In the genomic region with DNA sequence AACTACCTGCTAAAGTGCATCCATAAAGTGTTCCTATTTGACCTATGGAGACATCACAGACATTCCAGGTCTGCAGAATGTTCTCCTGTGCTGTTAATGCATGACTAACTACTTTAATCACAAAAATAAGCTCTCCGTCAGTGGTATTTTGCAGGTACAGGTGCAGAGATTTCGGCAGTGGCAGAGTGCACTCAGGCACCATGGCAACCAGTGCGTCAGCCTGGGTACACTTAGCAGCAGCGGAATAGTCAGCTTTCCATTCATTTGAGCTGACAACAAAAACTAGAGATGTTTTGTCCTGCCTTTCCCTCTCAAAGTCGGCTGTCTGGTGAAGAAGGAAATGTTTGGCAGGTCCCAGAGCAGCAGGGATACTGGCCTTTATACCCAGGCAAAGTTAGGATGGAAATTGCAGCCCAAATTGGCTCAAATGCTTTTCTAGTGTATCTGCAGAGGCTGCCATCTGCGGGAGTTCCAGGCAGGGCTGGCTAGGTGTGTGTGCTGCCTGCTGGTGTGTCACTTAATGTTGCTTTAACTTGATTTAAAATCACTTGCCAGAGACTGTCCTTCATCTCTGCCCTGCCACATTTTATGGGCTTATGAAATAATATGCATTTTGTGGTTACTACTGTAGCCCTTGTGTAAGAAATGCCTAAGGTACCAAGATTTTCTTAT, we compare ENCODE assay signal across 18 cellular contexts.
A peak's percentile ranks its signal among the peaks of the same experiment; 100 is the strongest.
DNase-seq lines count a peak whose midpoint lies in the region; ATAC-seq and TF ChIP-seq lines count a peak whose summit lies in the region.
"Had no signal": no experiment of that assay in that cellular context is flagged by ENCODE, and none has a peak within 500 bp of the region (broad histone marks: within the 10 kb centered on the region; RNA-seq: fewer than 3 reads in every experiment).

No MANE protein-coding gene starts in this region.

- TF ChIP-seq EP300 in esophagus muscularis mucosa (IDR thresholded peaks at IDR 0.05), result no peak

- no peak overlapping the region for H3K4me3 ChIP-seq in esophagus muscularis mucosa
- H3K4me3 ChIP-seq: gastroesophageal sphincter, HAP-1, Peyer's patch, testis had no signal

- no peak for TF ChIP-seq POLR2A in esophagus muscularis mucosa (IDR thresholded peaks at IDR 0.05; ENCODE audit: low read depth)

- no peaks in the 10 kb centered on the region for H3K4me1 Mint-ChIP-seq in activated T-helper 1 cell treated with anti-CD3 and anti-CD28 coated beads, Interleukin-12 subunit alpha, Interleukin-12 subunit beta, Interleukin-2, Interleukin-4 antibody, amounts not matched to agents 30 ng/mL and 10 ng/mL and 1 ng/mL, durations not matched to agents 14 hours and 24 hours and 36 hours (ENCODE audit: low read depth)
- H3K4me1 Mint-ChIP-seq: activated T-helper 17 cell treated with anti-CD3 and anti-CD28 coated beads, Interleukin-2, amount 50 U/mL, for 72 hours; CD4-positive, CD25-positive, alpha-beta regulatory T cell; immature natural killer cell had no signal

- no peaks in the 10 kb centered on the region for H3K27me3 ChIP-seq in esophagus muscularis mucosa
- H3K27me3 ChIP-seq: gastroesophageal sphincter, Peyer's patch, testis had no signal

- H3K9me3 Mint-ChIP-seq in activated T-helper 1 cell treated with anti-CD3 and anti-CD28 coated beads, Interleukin-12 subunit alpha, Interleukin-12 subunit beta, Interleukin-2, Interleukin-4 antibody, amounts not matched to agents 30 ng/mL and 10 ng/mL and 1 ng/mL, durations not matched to agents 14 hours and 24 hours and 36 hours, result no peaks in the 10 kb centered on the region
- H3K9me3 Mint-ChIP-seq: activated T-helper 17 cell treated with anti-CD3 and anti-CD28 coated beads, Interleukin-2, amount 50 U/mL, for 72 hours had no signal

- ATAC-seq in GM19351 (IDR thresholded peaks at IDR 0.05; ENCODE audit: unreplicated experiment), result no peak
- ATAC-seq: activated T-helper 17 cell treated with anti-CD3 and anti-CD28 coated beads, Interleukin-2, amount 50 U/mL, for 72 hours; gastroesophageal sphincter; WTC11 had no signal

- 72% methylated on average over 6 of the region's 6 CpGs for WGBS in esophagus muscularis mucosa

- no peaks in the 10 kb centered on the region for H3K36me3 ChIP-seq in esophagus muscularis mucosa
- H3K36me3 ChIP-seq: gastroesophageal sphincter, HAP-1, Peyer's patch had no signal

- intact Hi-C loops in head of caudate nucleus (cut with DNase I) (no loop called here), esophagus muscularis mucosa (cut with DNase I) (no loop called here)
- intact Hi-C loops in activated T-helper 1 cell treated with anti-CD3 and anti-CD28 coated beads, Interleukin-12 subunit alpha, Interleukin-12 subunit beta, Interleukin-2, Interleukin-4 antibody, amounts not matched to agents 30 ng/mL and 10 ng/mL and 1 ng/mL, durations not matched to agents 14 hours and 24 hours and 36 hours (cut with micrococcal nuclease), result no loop called here

- H3K36me3 Mint-ChIP-seq in activated T-helper 1 cell treated with anti-CD3 and anti-CD28 coated beads, Interleukin-12 subunit alpha, Interleukin-12 subunit beta, Interleukin-2, Interleukin-4 antibody, amounts not matched to agents 30 ng/mL and 10 ng/mL and 1 ng/mL, durations not matched to agents 14 hours and 24 hours and 36 hours (ENCODE audit: low read depth), result no peaks in the 10 kb centered on the region
- H3K36me3 Mint-ChIP-seq: CD4-positive, CD25-positive, alpha-beta regulatory T cell; immature natural killer cell had no signal

- peaks cover 0 to 22% (median 10%) of the 10 kb centered on the region in 4 donors for H3K9me3 ChIP-seq in esophagus muscularis mucosa
- H3K9me3 ChIP-seq: HAP-1, testis had no signal

- TF ChIP-seq CTCF in esophagus muscularis mucosa (IDR thresholded peaks at IDR 0.05), result no peak

- H3K4me1 ChIP-seq in esophagus muscularis mucosa, result peaks cover 0 to 8% (median 4%) of the 10 kb centered on the region in 4 donors
- H3K4me1 ChIP-seq: HAP-1, Peyer's patch, testis had no signal

- peaks cover 7% of the 10 kb centered on the region for H3K27me3 Mint-ChIP-seq in activated T-helper 1 cell treated with anti-CD3 and anti-CD28 coated beads, Interleukin-12 subunit alpha, Interleukin-12 subunit beta, Interleukin-2, Interleukin-4 antibody, amounts not matched to agents 30 ng/mL and 10 ng/mL and 1 ng/mL, durations not matched to agents 14 hours and 24 hours and 36 hours (ENCODE audit: insufficient read depth)

- no peak overlapping the region for H3K27ac ChIP-seq in esophagus muscularis mucosa (replicated peaks in 1 of 4)
- H3K27ac ChIP-seq: gastroesophageal sphincter, Peyer's patch, testis had no signal

- no peak overlapping the region for H3K27ac Mint-ChIP-seq in activated T-helper 1 cell treated with anti-CD3 and anti-CD28 coated beads, Interleukin-12 subunit alpha, Interleukin-12 subunit beta, Interleukin-2, Interleukin-4 antibody, amounts not matched to agents 30 ng/mL and 10 ng/mL and 1 ng/mL, durations not matched to agents 14 hours and 24 hours and 36 hours
- H3K27ac Mint-ChIP-seq: activated T-helper 17 cell treated with anti-CD3 and anti-CD28 coated beads, Interleukin-2, amount 50 U/mL, for 72 hours; CD4-positive, CD25-positive, alpha-beta regulatory T cell; immature natural killer cell; WTC11 had no signal

- peak; percentile 15 for DNase-seq in NCI-H2029 (lab: John Stamatoyannopoulos, UW)
- DNase-seq in NCI-H2029 treated with DMSO at 0.1 percent for 48 hours (lab: John Stamatoyannopoulos, UW), result no peak
- peak; percentile 48 for DNase-seq in NCI-H510A treated with DMSO at 0.1 percent for 48 hours (lab: John Stamatoyannopoulos, UW)
- DNase-seq in head of caudate nucleus, result peak; percentile 41 to 91 (median 70)
- no peak for DNase-seq in globus pallidus (ENCODE audit: low spot score)
- DNase-seq in activated T-helper 1 cell treated with anti-CD3 and anti-CD28 coated beads, Interleukin-12 subunit alpha, Interleukin-12 subunit beta, Interleukin-2, Interleukin-4 antibody, amounts not matched to agents 30 ng/mL and 10 ng/mL and 1 ng/mL, durations not matched to agents 14 hours and 24 hours and 36 hours (ENCODE audit: low spot score), result no peak
- no peak for DNase-seq in esophagus muscularis mucosa (ENCODE audit: extremely low spot score)
- DNase-seq: 8988T; CD4-positive, CD25-positive, alpha-beta regulatory T cell; immature natural killer cell; Peyer's patch; stimulated activated CD4-positive, alpha-beta T cell treated with anti-CD3 and anti-CD28 coated beads, Interleukin-4, amount 100 ng/mL, for 4 hours; testis had no signal

- no peak overlapping the region for H3K4me3 Mint-ChIP-seq in activated T-helper 1 cell treated with anti-CD3 and anti-CD28 coated beads, Interleukin-12 subunit alpha, Interleukin-12 subunit beta, Interleukin-2, Interleukin-4 antibody, amounts not matched to agents 30 ng/mL and 10 ng/mL and 1 ng/mL, durations not matched to agents 14 hours and 24 hours and 36 hours
- H3K4me3 Mint-ChIP-seq: activated T-helper 17 cell treated with anti-CD3 and anti-CD28 coated beads, Interleukin-2, amount 50 U/mL, for 72 hours; CD4-positive, CD25-positive, alpha-beta regulatory T cell; immature natural killer cell; WTC11 had no signal

Comparison
In these comparisons a context has a peak if more than half of its experiments do, and no peak if none do; other contexts are left out.
1. DNase-seq: peak in NCI-H2029 (single experiment), NCI-H510A treated with DMSO at 0.1 percent for 48 hours (single experiment) and head of caudate nucleus (42 of 42); none in NCI-H2029 treated with DMSO at 0.1 percent for 48 hours (single experiment), globus pallidus (single experiment), activated T-helper 1 cell treated with anti-CD3 and anti-CD28 coated beads, Interleukin-12 subunit alpha, Interleukin-12 subunit beta, Interleukin-2, Interleukin-4 antibody, amounts not matched to agents 30 ng/mL and 10 ng/mL and 1 ng/mL, durations not matched to agents 14 hours and 24 hours and 36 hours (single experiment) and esophagus muscularis mucosa (single experiment).